Comparison of ENCODE assay signal across 10 cellular contexts in the genomic region with DNA sequence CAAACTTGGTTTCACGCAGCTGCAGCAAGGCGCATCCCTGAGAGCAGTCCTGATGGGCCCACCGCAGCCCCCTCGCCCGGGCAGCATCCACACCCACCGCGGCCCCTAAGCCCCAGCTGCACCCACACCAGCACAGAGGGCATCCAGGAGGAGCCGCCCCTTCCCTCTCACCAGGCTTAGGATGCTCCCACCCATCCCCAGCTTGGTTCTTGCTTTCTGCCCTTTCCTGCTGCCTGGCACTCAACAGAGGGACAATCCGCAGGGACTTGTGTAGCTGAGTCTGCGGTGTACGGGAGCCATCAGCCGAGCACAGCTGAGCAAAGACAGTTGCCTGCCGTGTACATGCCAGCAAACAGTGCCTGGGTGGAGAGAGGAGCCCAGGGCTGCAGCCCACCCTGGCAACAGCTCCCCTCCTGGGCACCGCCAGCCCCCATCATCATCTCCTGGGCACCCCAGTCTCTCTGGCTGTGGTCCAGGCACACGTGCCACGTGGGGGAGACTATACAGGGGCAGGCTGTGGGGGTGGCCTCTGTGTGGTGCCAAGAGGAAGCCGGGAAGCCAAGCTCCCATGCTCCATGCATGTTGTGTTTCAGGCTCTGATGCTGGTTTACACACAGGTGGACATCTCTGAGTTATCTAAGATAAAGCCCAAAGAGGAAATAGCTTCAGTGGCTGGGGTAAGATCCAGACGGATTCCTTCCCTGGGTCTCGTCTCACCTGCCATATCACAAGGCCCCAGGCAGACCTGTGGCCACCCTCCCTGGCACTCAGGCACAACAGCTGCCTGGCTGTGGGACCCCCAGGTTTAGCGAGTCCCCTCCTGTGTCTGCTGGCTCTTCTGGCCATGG. TPM values are rescaled to one million over a fixed set of nuclear protein-coding genes. Genes with fewer than 3 reads are reported as not detected.
DNase-seq lines count a peak whose midpoint lies in the region; ATAC-seq and TF ChIP-seq lines count a peak whose summit lies in the region.
"Had no signal": no experiment of that assay in that cellular context is flagged by ENCODE, and none has a peak within 500 bp of the region (broad histone marks: within the 10 kb centered on the region; RNA-seq: fewer than 3 reads in every experiment).

No MANE protein-coding gene starts in this region.

- H3K27me3 ChIP-seq in Karpas-422 (ENCODE audit: low read length) (no peaks in the 10 kb centered on the region), rectal smooth muscle tissue (ENCODE audit: control insufficient read depth, insufficient read depth, low read length) (no peaks in the 10 kb centered on the region), stomach (no peaks in the 10 kb centered on the region)
- H3K27me3 ChIP-seq: heart left ventricle had no signal

- H3K4me3 Mint-ChIP-seq in activated CD4-positive, alpha-beta T cell treated with anti-CD3 and anti-CD28 coated beads for 36 hours: peak overlapping the region; percentile 72
- no peak overlapping the region for H3K4me3 Mint-ChIP-seq in brain

- no peak for ATAC-seq in activated CD4-positive, alpha-beta T cell treated with anti-CD3 and anti-CD28 coated beads for 36 hours

- WGBS in stomach, 5 donors: 80 to 85% (median 85%) methylated on average over 12 to 20 of the region's 20 CpGs

- no peaks in the 10 kb centered on the region for H3K79me2 ChIP-seq in Karpas-422 (ENCODE audit: low read length)

- POLR2A ChIA-PET in activated CD4-positive, alpha-beta T cell treated with anti-CD3 and anti-CD28 coated beads for 36 hours (lab: Charles Lee): interaction anchor here (0.6 to 2.0 kb wide), 2 partner anchors 35 to 83 kb away, joined by 3 to 11 read pairs; no protein-coding TSS in a partner anchor

- H4K20me1 ChIP-seq in Karpas-422 (ENCODE audit: insufficient read depth, low read depth, low read length): no peaks in the 10 kb centered on the region

- TF ChIP-seq POLR2A in stomach (IDR thresholded peaks at IDR 0.05): no peak

- H3K27ac Mint-ChIP-seq in activated CD4-positive, alpha-beta T cell treated with anti-CD3 and anti-CD28 coated beads for 36 hours: peak overlapping the region; percentile 95
- peak overlapping the region in 4 of 5 experiments; percentile 57 to 94 (median 82) for H3K27ac Mint-ChIP-seq in brain

- no peaks in the 10 kb centered on the region for H3K9me3 Mint-ChIP-seq in activated CD4-positive, alpha-beta T cell treated with anti-CD3 and anti-CD28 coated beads for 36 hours (ENCODE audit: low read depth)
- no peaks in the 10 kb centered on the region for H3K9me3 Mint-ChIP-seq in brain

- H3K4me2 ChIP-seq in Karpas-422 (ENCODE audit: low read depth, low read length, poor library complexity, severe bottlenecking): peak overlapping the region; percentile 59

- H3K9me3 ChIP-seq in Karpas-422 (ENCODE audit: low read length) (no peaks in the 10 kb centered on the region), stomach (no peaks in the 10 kb centered on the region)
- H3K9me3 ChIP-seq: heart left ventricle had no signal

- TF ChIP-seq EP300 in stomach (IDR thresholded peaks at IDR 0.05): no peak

- H3K4me3 ChIP-seq in Karpas-422 (ENCODE audit: low read length) (peak overlapping the region; percentile 36; the same call in 1 of the 2 replicates), rectal smooth muscle tissue (ENCODE audit: low read length) (peak overlapping the region; percentile 13), stomach (no peak overlapping the region)

- TF ChIP-seq CTCF in brain (conservative IDR thresholded peaks at IDR 0.05): no peak
- TF ChIP-seq CTCF in stomach (IDR thresholded peaks at IDR 0.05): no peak

- no peak overlapping the region for H2AFZ ChIP-seq in Karpas-422 (ENCODE audit: low read length)

- H3K9me2 ChIP-seq in Karpas-422 (replicated peaks; ENCODE audit: insufficient read depth, low read length): no peaks in the 10 kb centered on the region

- H3K4me1 Mint-ChIP-seq in activated CD4-positive, alpha-beta T cell treated with anti-CD3 and anti-CD28 coated beads for 36 hours: peaks cover 86% of the 10 kb centered on the region
- H3K4me1 Mint-ChIP-seq in brain: peaks cover 61% of the 10 kb centered on the region

- H3K27ac ChIP-seq in Karpas-422 (ENCODE audit: low read length) (peak overlapping the region; percentile 84), rectal smooth muscle tissue (ENCODE audit: low read depth, low read length) (no peak overlapping the region), stomach (peak overlapping the region in 1 of 5 donors; percentile 47)

- H3K36me3 ChIP-seq in Karpas-422 (ENCODE audit: insufficient read depth, low read length) (no peaks in the 10 kb centered on the region), rectal smooth muscle tissue (ENCODE audit: control insufficient read depth, insufficient read depth, low read length) (peaks cover 2% of the 10 kb centered on the region), stomach (peaks cover 0 to 95% (median 68%) of the 10 kb centered on the region in 4 donors)

- intact Hi-C loops in activated CD4-positive, alpha-beta T cell treated with anti-CD3 and anti-CD28 coated beads for 36 hours (cut with DNase I, micrococcal nuclease): loop anchor here (1.0 to 5.0 kb wide), 7 partner anchors 16 to 617 kb away; partner anchors contain the start of genes CLTCL1 (in 1 of the 2), COMT (in 1 of the 2), MED15 (in 1 of the 2) and RANBP1 (in 1 of the 2)
- intact Hi-C loops in posterior cingulate gyrus (cut with DNase I) (no loop called here), stomach (cut with DNase I; ENCODE audit: low total_unique reads) (no loop called here)

- peak overlapping the region; percentile 61 for H3K9ac ChIP-seq in Karpas-422 (ENCODE audit: low read length)
- no peak overlapping the region for H3K9ac ChIP-seq in rectal smooth muscle tissue (ENCODE audit: low read length)

- H3K27me3 Mint-ChIP-seq in activated CD4-positive, alpha-beta T cell treated with anti-CD3 and anti-CD28 coated beads for 36 hours: no peaks in the 10 kb centered on the region
- no peaks in the 10 kb centered on the region for H3K27me3 Mint-ChIP-seq in brain

- H3K36me3 Mint-ChIP-seq in activated CD4-positive, alpha-beta T cell treated with anti-CD3 and anti-CD28 coated beads for 36 hours (ENCODE audit: low read depth): peaks cover 2% of the 10 kb centered on the region
- H3K36me3 Mint-ChIP-seq in brain: no peaks in the 10 kb centered on the region

- CTCF ChIA-PET in activated CD4-positive, alpha-beta T cell treated with anti-CD3 and anti-CD28 coated beads for 36 hours (lab: Charles Lee): interaction anchor here (1.2 to 1.4 kb wide), 3 partner anchors 10 to 160 kb away, joined by 4 to 7 read pairs (median 4); no protein-coding TSS in a partner anchor

- peaks cover 41% of the 10 kb centered on the region for H3K4me1 ChIP-seq in Karpas-422 (ENCODE audit: low read length)
- H3K4me1 ChIP-seq in rectal smooth muscle tissue (ENCODE audit: control insufficient read depth, insufficient read depth, low read length): no peaks in the 10 kb centered on the region
- H3K4me1 ChIP-seq in stomach: peaks cover 9 to 45% (median 15%) of the 10 kb centered on the region in 4 donors

- no peak for DNase-seq in activated CD4-positive, alpha-beta T cell treated with anti-CD3 and anti-CD28 coated beads for 36 hours
- DNase-seq in activated CD4-positive, alpha-beta T cell treated with anti-CD3 and anti-CD28 coated beads for 4 hours: no peak
- DNase-seq in Karpas-422 (no peak), posterior cingulate gyrus (no peak), germinal center (ENCODE audit: low spot score) (no peak), stomach (no peak)
- DNase-seq: NCI-H1048 had no signal

RNA-seq across cellular contexts. Expression of gene GNB1L, which starts 36.1 kb away (rescaled TPM):
- 10 to 100 TPM in 1 of 2 experiments, 1 to 10 TPM in 1; 7.6 to 12.4 TPM for total RNA-seq in activated CD4-positive, alpha-beta T cell treated with anti-CD3 and anti-CD28 coated beads for 36 hours
- total RNA-seq in Karpas-422 (2014; rRNA removed; shearing (Covaris generic); ENCODE audit: low replicate concordance): 4.4 and 8.5 TPM in 2 replicates
- polyA plus RNA-seq in brain (ENCODE audit: insufficient read depth, low read depth, low replicate concordance) (9.5 TPM), stomach (1 to 10 TPM; 1.8 to 6.8 (median 3.2) TPM)
- 1 to 10 TPM in 2 of 5 donors, under 1 TPM in 2, not detected in 1; 0.29 to 4.1 (median 1.7) TPM for total RNA-seq in stomach

RNA-seq across cellular contexts. Expression of gene RTL10, which starts 36.1 kb away (rescaled TPM):
- total RNA-seq in activated CD4-positive, alpha-beta T cell treated with anti-CD3 and anti-CD28 coated beads for 36 hours: 10 to 100 TPM; 14.9 to 15.6 TPM
- total RNA-seq in Karpas-422 (2014; rRNA removed; shearing (Covaris generic); ENCODE audit: low replicate concordance): 6.5 and 12.2 TPM in 2 replicates
- polyA plus RNA-seq in brain (ENCODE audit: insufficient read depth, low read depth, low replicate concordance): 16.2 TPM
- total RNA-seq in stomach: 10 to 100 TPM in 2 of 5 donors, 1 to 10 TPM in 3; 1.7 to 28.1 (median 8.7) TPM
- 10 to 100 TPM in 1 of 3 donors, 1 to 10 TPM in 2; 5.2 to 12.1 (median 5.8) TPM for polyA plus RNA-seq in stomach

RNA-seq across cellular contexts. Expression of gene COMT, which starts 50.8 kb away (rescaled TPM):
- 10 to 100 TPM; 63.5 to 78.5 TPM for total RNA-seq in activated CD4-positive, alpha-beta T cell treated with anti-CD3 and anti-CD28 coated beads for 36 hours
- total RNA-seq in Karpas-422 (2014; rRNA removed; shearing (Covaris generic); ENCODE audit: low replicate concordance): 72.0 and 181 TPM in 2 replicates
- 161 TPM for polyA plus RNA-seq in brain (ENCODE audit: insufficient read depth, low read depth, low replicate concordance)
- 100 to 1,000 TPM in 2 of 5 donors, 10 to 100 TPM in 3; 25.1 to 137 (median 87.9) TPM for total RNA-seq in stomach
- 100 to 1,000 TPM; 103 to 174 (median 103) TPM for polyA plus RNA-seq in stomach

RNA-seq across cellular contexts. Expression of gene TXNRD2, which starts 50.9 kb away (rescaled TPM):
- 10 to 100 TPM; 24.1 to 25.3 TPM for total RNA-seq in activated CD4-positive, alpha-beta T cell treated with anti-CD3 and anti-CD28 coated beads for 36 hours
- total RNA-seq in Karpas-422 (2014; rRNA removed; shearing (Covaris generic); ENCODE audit: low replicate concordance): 7.0 and 20.7 TPM in 2 replicates
- 22.2 TPM for polyA plus RNA-seq in brain (ENCODE audit: insufficient read depth, low read depth, low replicate concordance)
- total RNA-seq in stomach: 10 to 100 TPM in 4 of 5 donors, 1 to 10 TPM in 1; 6.4 to 59.4 (median 25.3) TPM
- polyA plus RNA-seq in stomach: 10 to 100 TPM; 35.1 to 69.5 (median 57.7) TPM

Comparison
In these comparisons a context has a peak if more than half of its experiments do, and no peak if none do; other contexts are left out.
1. H3K4me3 ChIP-seq: peak in Karpas-422 (single experiment) and rectal smooth muscle tissue (single experiment); none in stomach (0 of 4).
2. intact Hi-C loops: an anchor here in activated CD4-positive, alpha-beta T cell treated with anti-CD3 and anti-CD28 coated beads for 36 hours (1.0 to 5.0 kb wide); none called in posterior cingulate gyrus and stomach.